Comparison of ENCODE assay signal across 13 cellular contexts in the genomic region with DNA sequence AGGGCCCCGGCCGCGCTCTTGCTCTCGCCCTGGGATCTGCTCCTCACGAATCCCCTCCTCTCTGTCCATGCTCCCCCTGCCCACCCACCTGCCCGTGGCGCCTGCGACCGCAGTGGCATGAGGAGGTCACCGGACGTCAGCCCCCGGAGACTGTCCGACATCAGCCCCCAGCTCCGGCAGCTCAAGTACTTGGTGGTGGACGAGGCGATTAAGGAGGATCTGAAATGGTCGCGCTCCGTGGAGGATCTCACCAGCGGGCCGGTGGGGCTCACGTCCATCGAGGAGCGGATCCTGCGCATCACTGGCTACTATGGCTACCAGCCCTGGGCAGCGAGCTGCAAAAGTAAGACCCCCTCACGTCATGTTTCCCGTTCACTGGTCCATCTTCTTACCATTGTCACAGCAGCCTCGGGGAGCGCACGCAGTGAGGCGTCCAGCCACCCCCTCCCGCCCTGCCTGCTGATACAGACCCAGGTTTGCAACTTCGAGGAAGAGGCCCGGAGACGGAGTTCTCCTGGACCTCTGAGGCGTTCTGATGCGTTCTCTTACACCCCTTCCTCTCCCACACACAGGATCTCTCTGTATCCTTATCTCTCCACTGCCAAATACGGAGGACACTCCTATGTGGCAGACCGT. TPM values are rescaled to one million over a fixed set of nuclear protein-coding genes. Genes with fewer than 3 reads are reported as not detected.
DNase-seq lines count a peak whose midpoint lies in the region; ATAC-seq and TF ChIP-seq lines count a peak whose summit lies in the region.
"Had no signal": no experiment of that assay in that cellular context is flagged by ENCODE, and none has a peak within 500 bp of the region (broad histone marks: within the 10 kb centered on the region; RNA-seq: fewer than 3 reads in every experiment).

No MANE protein-coding gene starts in this region.

- H3K27ac ChIP-seq in VCaP: peak overlapping the region; percentile 92
- H3K27ac ChIP-seq: C4-2B, pancreas, tibial nerve had no signal

- ATAC-seq in GM19035 (IDR thresholded peaks at IDR 0.05; ENCODE audit: unreplicated experiment) (no peak), HG03025 (IDR thresholded peaks at IDR 0.05; ENCODE audit: low FRiP score, unreplicated experiment) (no peak)

- no peaks in the 10 kb centered on the region; the same call in 1 of the 2 replicates for H3K27me3 ChIP-seq in GM06990 (replicated peaks; ENCODE audit: control insufficient read depth, insufficient read depth, low read length)

- H3K4me3 ChIP-seq in GM06990 (replicated peaks; ENCODE audit: low read depth, low read length): no peak overlapping the region
- H3K4me3 ChIP-seq: tibial nerve had no signal

- no peaks in the 10 kb centered on the region for H3K36me3 ChIP-seq in GM06990 (ENCODE audit: control insufficient read depth, insufficient read depth, low read length)
- H3K36me3 ChIP-seq: pancreas, tibial nerve had no signal

- DNase-seq in GM06990 (ENCODE audit: extremely low read depth, insufficient read length) (peak; percentile 12), glomerular visceral epithelial cell (ENCODE audit: extremely low spot score) (peak; percentile 36), occipital lobe (lab: John Stamatoyannopoulos, UW) (peak; percentile 12), DMS79 treated with DMSO at 0.1 percent for 48 hours (lab: John Stamatoyannopoulos, UW) (no peak)
- DNase-seq in stimulated activated CD4-positive, alpha-beta T cell treated with anti-CD3 and anti-CD28 coated beads, Interleukin-2, amount 100 ng/mL, for 24 hours: no peak
- DNase-seq: activated CD4-positive, alpha-beta T cell treated with anti-CD3 and anti-CD28 coated beads, Interleukin-2, amount 10 ng/mL, durations not matched to agents 7 days and 5 days; activated naive CD4-positive, alpha-beta T cell treated with anti-CD3 and anti-CD28 coated beads, Interleukin-2, amount 50 U/mL, for 16 hours had no signal

- TF ChIP-seq CTCF in GM06990 (IDR thresholded peaks at IDR 0.05; ENCODE audit: insufficient read depth, low read length, poor library complexity, severe bottlenecking): no peak
- no peak for TF ChIP-seq CTCF in VCaP (conservative IDR thresholded peaks at IDR 0.05)

RNA-seq across cellular contexts. Expression of a gene that starts 1.1 kb away (rescaled TPM):
- 0.78 TPM for total RNA-seq in occipital lobe

Comparison
In these comparisons a context has a peak if more than half of its experiments do, and no peak if none do; other contexts are left out.
1. DNase-seq: peak in GM06990 (single experiment), glomerular visceral epithelial cell (single experiment) and occipital lobe (single experiment); none in stimulated activated CD4-positive, alpha-beta T cell treated with anti-CD3 and anti-CD28 coated beads, Interleukin-2, amount 100 ng/mL, for 24 hours (0 of 2) and DMS79 treated with DMSO at 0.1 percent for 48 hours (single experiment).